In the genomic region with DNA sequence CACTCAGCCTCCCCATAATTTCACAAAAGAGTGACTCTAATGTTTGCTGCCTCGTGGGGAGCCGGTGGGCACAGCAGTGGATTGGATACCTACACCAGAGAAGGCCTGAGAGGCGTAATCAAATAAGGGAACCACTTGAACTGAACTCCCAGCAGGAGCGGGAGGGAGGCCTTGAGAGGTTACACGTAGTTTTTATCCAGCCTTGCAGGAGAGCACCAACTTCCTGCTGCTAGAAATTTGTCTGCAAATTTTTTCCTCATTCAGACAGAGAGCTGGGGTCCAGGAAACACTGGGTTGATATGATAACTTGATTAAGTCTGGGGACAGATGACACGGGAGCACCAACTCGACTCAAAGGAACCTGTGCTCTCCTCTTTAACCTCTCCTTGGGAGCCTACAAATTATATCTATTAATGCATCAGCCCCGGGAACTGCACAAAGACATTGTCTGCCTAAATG, we compare ENCODE assay signal across 9 cellular contexts.
A peak's percentile ranks its signal among the peaks of the same experiment; 100 is the strongest.
DNase-seq lines count a peak whose midpoint lies in the region; ATAC-seq and TF ChIP-seq lines count a peak whose summit lies in the region.
"Had no signal": no experiment of that assay in that cellular context is flagged by ENCODE, and none has a peak within 500 bp of the region (broad histone marks: within the 10 kb centered on the region; RNA-seq: fewer than 3 reads in every experiment).

No MANE protein-coding gene starts in this region.

- H3K9me2 ChIP-seq in SU-DHL-6 (replicated peaks; ENCODE audit: insufficient read depth, low read length): no peaks in the 10 kb centered on the region

- no peaks in the 10 kb centered on the region for H3F3A ChIP-seq in SU-DHL-6 (ENCODE audit: insufficient read depth)

- no peaks in the 10 kb centered on the region for H4K20me1 ChIP-seq in SU-DHL-6 (ENCODE audit: low read depth, low read length)

- intact Hi-C loops in lower lobe of right lung (cut with DNase I) (no loop called here), ascending aorta (cut with DNase I) (no loop called here)

- H2AFZ ChIP-seq in SU-DHL-6 (ENCODE audit: low read depth, low read length, severe bottlenecking): peak overlapping the region; percentile 12

- H3K4me1 ChIP-seq in lower lobe of right lung: peaks cover 19% of the 10 kb centered on the region
- no peaks in the 10 kb centered on the region for H3K4me1 ChIP-seq in ascending aorta

- no peak overlapping the region for H3K9ac ChIP-seq in SU-DHL-6 (ENCODE audit: low read length)

- H3K36me3 Mint-ChIP-seq in immature natural killer cell: no peaks in the 10 kb centered on the region

- ATAC-seq in lower lobe of right lung (peak; percentile 82 to 91), GM21390 (IDR thresholded peaks at IDR 0.05; ENCODE audit: unreplicated experiment) (no peak)

- no peak overlapping the region for H3K4me2 ChIP-seq in SU-DHL-6 (ENCODE audit: low read depth, low read length, poor library complexity, severe bottlenecking)

- no peaks in the 10 kb centered on the region for H3K9me3 ChIP-seq in SU-DHL-6 (ENCODE audit: insufficient read depth, low read length)
- H3K9me3 ChIP-seq in lower lobe of right lung: no peaks in the 10 kb centered on the region
- no peaks in the 10 kb centered on the region for H3K9me3 ChIP-seq in ascending aorta

- no peaks in the 10 kb centered on the region for H3K9me3 Mint-ChIP-seq in immature natural killer cell

- peaks cover 8 to 15% of the 10 kb centered on the region in 2 donors for H3K4me1 Mint-ChIP-seq in immature natural killer cell

- H3K4me3 ChIP-seq in SU-DHL-6 (ENCODE audit: insufficient read depth, low read length, poor library complexity, severe bottlenecking): no peak overlapping the region
- H3K4me3 ChIP-seq in lower lobe of right lung: peak overlapping the region; percentile 32
- H3K4me3 ChIP-seq in ascending aorta: no peak overlapping the region

- peaks cover 7 to 31% (median 28%) of the 10 kb centered on the region in 3 donors for H3K27me3 Mint-ChIP-seq in immature natural killer cell (ENCODE audit: low read depth in 3 of 3)

- H3K27me3 ChIP-seq in SU-DHL-6 (ENCODE audit: low read length): no peaks in the 10 kb centered on the region
- H3K27me3 ChIP-seq in lower lobe of right lung (ENCODE audit: low read depth): peaks cover 10% of the 10 kb centered on the region
- H3K27me3 ChIP-seq in ascending aorta: peaks cover 8% of the 10 kb centered on the region

- H3K27ac Mint-ChIP-seq in immature natural killer cell: no peak overlapping the region

- DNase-seq in DMS79 treated with DMSO at 0.1 percent for 48 hours (lab: John Stamatoyannopoulos, UW): peak; percentile 95
- DNase-seq in NCI-H1417 (lab: John Stamatoyannopoulos, UW): peak; percentile 85 to 98 (median 95)
- DNase-seq in lower lobe of right lung: peak; percentile 52
- DNase-seq in ascending aorta (ENCODE audit: low spot score in 2 of 2): no peak
- DNase-seq in occipital lobe (lab: John Stamatoyannopoulos, UW): no peak
- DNase-seq in immature natural killer cell: no peak
- DNase-seq: NCI-H446 treated with DMSO at 0.1 percent for 48 hours had no signal

- no peak for TF ChIP-seq CTCF in SU-DHL-6 (IDR thresholded peaks at IDR 0.05; ENCODE audit: insufficient read depth, low read length, poor library complexity, severe bottlenecking)
- TF ChIP-seq CTCF in lower lobe of right lung (IDR thresholded peaks at IDR 0.05): no peak
- no peak for TF ChIP-seq CTCF in ascending aorta (IDR thresholded peaks at IDR 0.05)

- H3K79me2 ChIP-seq in SU-DHL-6 (ENCODE audit: insufficient read depth, low read length): no peaks in the 10 kb centered on the region

- H3K4me3 Mint-ChIP-seq in immature natural killer cell: peak overlapping the region in 1 of 5 donors; percentile 37

- H3K27ac ChIP-seq in SU-DHL-6 (ENCODE audit: low read depth, low read length) (no peak overlapping the region), lower lobe of right lung (peak overlapping the region; percentile 41), ascending aorta (no peak overlapping the region)

- H3K36me3 ChIP-seq in SU-DHL-6 (ENCODE audit: low read length): no peaks in the 10 kb centered on the region
- H3K36me3 ChIP-seq in lower lobe of right lung: no peaks in the 10 kb centered on the region
- H3K36me3 ChIP-seq in ascending aorta: no peaks in the 10 kb centered on the region

Comparison
In these comparisons a context has a peak if more than half of its experiments do, and no peak if none do; other contexts are left out.
1. DNase-seq: peak in DMS79 treated with DMSO at 0.1 percent for 48 hours (single experiment), NCI-H1417 (3 of 3) and lower lobe of right lung (single experiment); none in ascending aorta (0 of 2), occipital lobe (single experiment) and immature natural killer cell (0 of 3).